ENCODE assay signal across 1 cellular context in genomic region chr12:132494294-132495164, GRCh38.
TF ChIP-seq lines count a peak whose summit lies in the region.

No MANE protein-coding gene starts in this region.

TF ChIP-seq in K562, 482 proteins besides CTCF, POLR2A, EP300 and RAD21 (continued from another document and continues in another):
- TF ChIP-seq, protein P1, sequence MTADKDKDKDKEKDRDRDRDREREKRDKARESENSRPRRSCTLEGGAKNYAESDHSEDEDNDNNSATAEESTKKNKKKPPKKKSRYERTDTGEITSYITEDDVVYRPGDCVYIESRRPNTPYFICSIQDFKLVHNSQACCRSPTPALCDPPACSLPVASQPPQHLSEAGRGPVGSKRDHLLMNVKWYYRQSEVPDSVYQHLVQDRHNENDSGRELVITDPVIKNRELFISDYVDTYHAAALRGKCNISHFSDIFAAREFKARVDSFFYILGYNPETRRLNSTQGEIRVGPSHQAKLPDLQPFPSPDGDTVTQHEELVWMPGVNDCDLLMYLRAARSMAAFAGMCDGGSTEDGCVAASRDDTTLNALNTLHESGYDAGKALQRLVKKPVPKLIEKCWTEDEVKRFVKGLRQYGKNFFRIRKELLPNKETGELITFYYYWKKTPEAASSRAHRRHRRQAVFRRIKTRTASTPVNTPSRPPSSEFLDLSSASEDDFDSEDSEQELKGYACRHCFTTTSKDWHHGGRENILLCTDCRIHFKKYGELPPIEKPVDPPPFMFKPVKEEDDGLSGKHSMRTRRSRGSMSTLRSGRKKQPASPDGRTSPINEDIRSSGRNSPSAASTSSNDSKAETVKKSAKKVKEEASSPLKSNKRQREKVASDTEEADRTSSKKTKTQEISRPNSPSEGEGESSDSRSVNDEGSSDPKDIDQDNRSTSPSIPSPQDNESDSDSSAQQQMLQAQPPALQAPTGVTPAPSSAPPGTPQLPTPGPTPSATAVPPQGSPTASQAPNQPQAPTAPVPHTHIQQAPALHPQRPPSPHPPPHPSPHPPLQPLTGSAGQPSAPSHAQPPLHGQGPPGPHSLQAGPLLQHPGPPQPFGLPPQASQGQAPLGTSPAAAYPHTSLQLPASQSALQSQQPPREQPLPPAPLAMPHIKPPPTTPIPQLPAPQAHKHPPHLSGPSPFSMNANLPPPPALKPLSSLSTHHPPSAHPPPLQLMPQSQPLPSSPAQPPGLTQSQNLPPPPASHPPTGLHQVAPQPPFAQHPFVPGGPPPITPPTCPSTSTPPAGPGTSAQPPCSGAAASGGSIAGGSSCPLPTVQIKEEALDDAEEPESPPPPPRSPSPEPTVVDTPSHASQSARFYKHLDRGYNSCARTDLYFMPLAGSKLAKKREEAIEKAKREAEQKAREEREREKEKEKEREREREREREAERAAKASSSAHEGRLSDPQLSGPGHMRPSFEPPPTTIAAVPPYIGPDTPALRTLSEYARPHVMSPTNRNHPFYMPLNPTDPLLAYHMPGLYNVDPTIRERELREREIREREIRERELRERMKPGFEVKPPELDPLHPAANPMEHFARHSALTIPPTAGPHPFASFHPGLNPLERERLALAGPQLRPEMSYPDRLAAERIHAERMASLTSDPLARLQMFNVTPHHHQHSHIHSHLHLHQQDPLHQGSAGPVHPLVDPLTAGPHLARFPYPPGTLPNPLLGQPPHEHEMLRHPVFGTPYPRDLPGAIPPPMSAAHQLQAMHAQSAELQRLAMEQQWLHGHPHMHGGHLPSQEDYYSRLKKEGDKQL (CRISPR knock-in tag; IDR thresholded peaks at IDR 0.05; ENCODE audit: borderline replicate concordance): no peak
- TF ChIP-seq TAL1 (IDR thresholded peaks at IDR 0.05) (peak; percentile 88), HDAC2 (IDR thresholded peaks at IDR 0.05) (no peak), CCNT2 (IDR thresholded peaks at IDR 0.05; ENCODE audit: borderline replicate concordance, extremely low read depth, insufficient read length, low read depth, low read length) (peak; percentile 20), SMARCB1 (IDR thresholded peaks at IDR 0.05; ENCODE audit: insufficient read length, low read depth) (no peak), CTBP1 (IDR thresholded peaks at IDR 0.05; ENCODE audit: borderline replicate concordance) (0 out of 2 replicates have a peak, but pooled peaks have one; percentile 24), POLR2B (IDR thresholded peaks at IDR 0.05; ENCODE audit: low read depth, partially characterized antibody) (no peak), NFIC (IDR thresholded peaks at IDR 0.05) (peak; percentile 78), NEUROD1 (IDR thresholded peaks at IDR 0.05; ENCODE audit: borderline replicate concordance, low read depth, low read length, partially characterized antibody) (peak; percentile 21), SMARCA5 (IDR thresholded peaks at IDR 0.05) (no peak), CREB5 (CRISPR knock-in tag; IDR thresholded peaks at IDR 0.05) (no peak), ZNF24 (IDR thresholded peaks at IDR 0.05) (no peak), CREM (IDR thresholded peaks at IDR 0.05; ENCODE audit: low read depth) (peak; percentile 36; the same call in 1 of the 2 replicates), SREBF2 (CRISPR knock-in tag; IDR thresholded peaks at IDR 0.05) (no peak), ETS1 (conservative IDR thresholded peaks at IDR 0.05; ENCODE audit: control insufficient read depth, low read depth, low read length) (0 out of 2 replicates have a peak, but pooled peaks have one; percentile 3), HNRNPL (IDR thresholded peaks at IDR 0.05; ENCODE audit: low read depth, low read length) (no peak), HIVEP1 (CRISPR knock-in tag; IDR thresholded peaks at IDR 0.05) (no peak), SRSF9 (IDR thresholded peaks at IDR 0.05; ENCODE audit: borderline replicate concordance, low read depth, low read length) (no peak), ZNF274 (IDR thresholded peaks at IDR 0.05; ENCODE audit: borderline replicate concordance, low read depth, low read length) (no peak), SMARCA4 (IDR thresholded peaks at IDR 0.05) (peak; percentile 76), MTA1 (IDR thresholded peaks at IDR 0.05; ENCODE audit: borderline replicate concordance) (no peak), STAT5A (IDR thresholded peaks at IDR 0.05; ENCODE audit: borderline replicate concordance, low read length) (peak; percentile 62; the same call in 1 of the 2 replicates), CBFA2T2 (conservative IDR thresholded peaks at IDR 0.05) (peak; percentile 85), KLF13 (tag; IDR thresholded peaks at IDR 0.05; ENCODE audit: borderline replicate concordance, low read depth) (peak; percentile 35; the same call in 1 of the 2 replicates), BACH1 (tag; IDR thresholded peaks at IDR 0.05) (no peak), ZFP1 (CRISPR knock-in tag; IDR thresholded peaks at IDR 0.05) (no peak), ZFX (CRISPR knock-in tag; IDR thresholded peaks at IDR 0.05) (peak; percentile 7), FUS (optimal IDR thresholded peaks at IDR 0.05; ENCODE audit: low read depth, low read length) (no peak), SIN3B (IDR thresholded peaks at IDR 0.05; ENCODE audit: low read depth) (no peak), SMAD4 (CRISPR knock-in tag; conservative IDR thresholded peaks at IDR 0.05) (0 out of 2 replicates have a peak, but pooled peaks have one; percentile 16), CEBPB (tag; IDR thresholded peaks at IDR 0.05) (no peak), BRF1 (IDR thresholded peaks at IDR 0.05; ENCODE audit: borderline replicate concordance, extremely low read depth, insufficient read length) (no peak), MTA3 (IDR thresholded peaks at IDR 0.05; ENCODE audit: borderline replicate concordance) (0 out of 2 replicates have a peak, but pooled peaks have one; percentile 44), TCFL5 (CRISPR knock-in tag; conservative IDR thresholded peaks at IDR 0.05) (no peak)
- TF ChIP-seq, protein P2, sequence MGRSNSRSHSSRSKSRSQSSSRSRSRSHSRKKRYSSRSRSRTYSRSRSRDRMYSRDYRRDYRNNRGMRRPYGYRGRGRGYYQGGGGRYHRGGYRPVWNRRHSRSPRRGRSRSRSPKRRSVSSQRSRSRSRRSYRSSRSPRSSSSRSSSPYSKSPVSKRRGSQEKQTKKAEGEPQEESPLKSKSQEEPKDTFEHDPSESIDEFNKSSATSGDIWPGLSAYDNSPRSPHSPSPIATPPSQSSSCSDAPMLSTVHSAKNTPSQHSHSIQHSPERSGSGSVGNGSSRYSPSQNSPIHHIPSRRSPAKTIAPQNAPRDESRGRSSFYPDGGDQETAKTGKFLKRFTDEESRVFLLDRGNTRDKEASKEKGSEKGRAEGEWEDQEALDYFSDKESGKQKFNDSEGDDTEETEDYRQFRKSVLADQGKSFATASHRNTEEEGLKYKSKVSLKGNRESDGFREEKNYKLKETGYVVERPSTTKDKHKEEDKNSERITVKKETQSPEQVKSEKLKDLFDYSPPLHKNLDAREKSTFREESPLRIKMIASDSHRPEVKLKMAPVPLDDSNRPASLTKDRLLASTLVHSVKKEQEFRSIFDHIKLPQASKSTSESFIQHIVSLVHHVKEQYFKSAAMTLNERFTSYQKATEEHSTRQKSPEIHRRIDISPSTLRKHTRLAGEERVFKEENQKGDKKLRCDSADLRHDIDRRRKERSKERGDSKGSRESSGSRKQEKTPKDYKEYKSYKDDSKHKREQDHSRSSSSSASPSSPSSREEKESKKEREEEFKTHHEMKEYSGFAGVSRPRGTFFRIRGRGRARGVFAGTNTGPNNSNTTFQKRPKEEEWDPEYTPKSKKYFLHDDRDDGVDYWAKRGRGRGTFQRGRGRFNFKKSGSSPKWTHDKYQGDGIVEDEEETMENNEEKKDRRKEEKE (IDR thresholded peaks at IDR 0.05; ENCODE audit: borderline replicate concordance in 1 of 2, control insufficient read depth in 1 of 2, low read depth in 2 of 2, low read length in 1 of 2): no peak
- TF ChIP-seq, protein P3, sequence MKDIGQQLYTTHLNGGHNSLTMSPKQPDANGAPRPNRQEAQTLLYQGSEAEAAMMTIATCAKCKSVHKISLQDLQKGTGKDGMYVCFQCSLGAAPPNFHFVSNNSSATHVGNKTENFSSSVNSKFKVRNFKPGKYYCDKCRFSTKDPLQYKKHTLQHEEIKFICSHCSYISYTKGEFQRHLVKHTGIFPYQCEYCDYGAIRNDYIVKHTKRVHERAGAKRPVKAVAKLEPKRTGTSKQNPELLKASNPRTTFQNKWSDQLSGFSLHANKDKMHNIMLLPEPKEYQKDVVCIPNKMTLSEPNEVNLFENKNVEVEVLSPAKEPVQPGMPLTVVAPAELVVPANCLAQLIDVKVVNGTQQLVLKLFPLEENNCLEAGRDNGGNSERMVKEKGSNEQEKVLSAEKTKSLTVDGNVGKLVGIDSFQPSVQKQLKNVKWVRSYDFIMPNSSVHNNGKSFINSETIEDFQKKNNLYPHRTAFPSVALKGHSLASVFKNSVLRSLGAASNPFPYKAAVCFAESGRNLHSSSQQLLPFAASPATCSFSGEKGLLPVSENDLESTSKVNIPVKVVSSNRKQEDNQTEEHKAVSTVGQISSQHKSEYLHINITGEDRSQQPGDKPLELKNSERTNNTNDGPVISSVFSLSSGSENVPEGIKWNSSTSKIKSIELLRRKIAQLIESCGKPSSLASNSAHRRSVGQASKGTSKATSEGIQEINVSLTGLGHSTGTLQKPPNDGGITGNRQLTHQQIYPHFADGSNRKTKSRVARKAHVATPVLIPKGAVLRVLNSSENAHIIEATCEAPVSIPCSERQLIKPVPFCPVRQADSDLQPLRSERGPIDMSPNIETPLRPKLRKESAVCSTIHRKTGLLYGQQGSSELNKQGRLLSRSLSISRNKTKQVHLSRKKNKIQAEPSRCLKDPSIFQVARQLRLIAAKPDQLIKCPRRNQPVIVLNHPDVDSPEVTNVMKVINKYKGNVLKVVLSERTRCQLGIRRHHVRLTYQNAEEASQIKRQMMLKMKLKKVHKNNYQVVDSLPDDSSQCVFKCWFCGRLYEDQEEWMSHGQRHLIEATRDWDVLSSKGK (CRISPR knock-in tag; IDR thresholded peaks at IDR 0.05): no peak
- TF ChIP-seq, protein P4, sequence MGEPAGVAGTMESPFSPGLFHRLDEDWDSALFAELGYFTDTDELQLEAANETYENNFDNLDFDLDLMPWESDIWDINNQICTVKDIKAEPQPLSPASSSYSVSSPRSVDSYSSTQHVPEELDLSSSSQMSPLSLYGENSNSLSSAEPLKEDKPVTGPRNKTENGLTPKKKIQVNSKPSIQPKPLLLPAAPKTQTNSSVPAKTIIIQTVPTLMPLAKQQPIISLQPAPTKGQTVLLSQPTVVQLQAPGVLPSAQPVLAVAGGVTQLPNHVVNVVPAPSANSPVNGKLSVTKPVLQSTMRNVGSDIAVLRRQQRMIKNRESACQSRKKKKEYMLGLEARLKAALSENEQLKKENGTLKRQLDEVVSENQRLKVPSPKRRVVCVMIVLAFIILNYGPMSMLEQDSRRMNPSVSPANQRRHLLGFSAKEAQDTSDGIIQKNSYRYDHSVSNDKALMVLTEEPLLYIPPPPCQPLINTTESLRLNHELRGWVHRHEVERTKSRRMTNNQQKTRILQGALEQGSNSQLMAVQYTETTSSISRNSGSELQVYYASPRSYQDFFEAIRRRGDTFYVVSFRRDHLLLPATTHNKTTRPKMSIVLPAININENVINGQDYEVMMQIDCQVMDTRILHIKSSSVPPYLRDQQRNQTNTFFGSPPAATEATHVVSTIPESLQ (CRISPR knock-in tag; IDR thresholded peaks at IDR 0.05): no peak
- TF ChIP-seq, protein P5, sequence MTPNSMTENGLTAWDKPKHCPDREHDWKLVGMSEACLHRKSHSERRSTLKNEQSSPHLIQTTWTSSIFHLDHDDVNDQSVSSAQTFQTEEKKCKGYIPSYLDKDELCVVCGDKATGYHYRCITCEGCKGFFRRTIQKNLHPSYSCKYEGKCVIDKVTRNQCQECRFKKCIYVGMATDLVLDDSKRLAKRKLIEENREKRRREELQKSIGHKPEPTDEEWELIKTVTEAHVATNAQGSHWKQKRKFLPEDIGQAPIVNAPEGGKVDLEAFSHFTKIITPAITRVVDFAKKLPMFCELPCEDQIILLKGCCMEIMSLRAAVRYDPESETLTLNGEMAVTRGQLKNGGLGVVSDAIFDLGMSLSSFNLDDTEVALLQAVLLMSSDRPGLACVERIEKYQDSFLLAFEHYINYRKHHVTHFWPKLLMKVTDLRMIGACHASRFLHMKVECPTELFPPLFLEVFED (CRISPR knock-in tag; conservative IDR thresholded peaks at IDR 0.05): no peak
- TF ChIP-seq, protein P6, sequence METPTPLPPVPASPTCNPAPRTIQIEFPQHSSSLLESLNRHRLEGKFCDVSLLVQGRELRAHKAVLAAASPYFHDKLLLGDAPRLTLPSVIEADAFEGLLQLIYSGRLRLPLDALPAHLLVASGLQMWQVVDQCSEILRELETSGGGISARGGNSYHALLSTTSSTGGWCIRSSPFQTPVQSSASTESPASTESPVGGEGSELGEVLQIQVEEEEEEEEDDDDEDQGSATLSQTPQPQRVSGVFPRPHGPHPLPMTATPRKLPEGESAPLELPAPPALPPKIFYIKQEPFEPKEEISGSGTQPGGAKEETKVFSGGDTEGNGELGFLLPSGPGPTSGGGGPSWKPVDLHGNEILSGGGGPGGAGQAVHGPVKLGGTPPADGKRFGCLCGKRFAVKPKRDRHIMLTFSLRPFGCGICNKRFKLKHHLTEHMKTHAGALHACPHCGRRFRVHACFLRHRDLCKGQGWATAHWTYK (CRISPR knock-in tag; IDR thresholded peaks at IDR 0.05): peak; percentile 61; the same call in 1 of the 2 replicates
- TF ChIP-seq, protein P7, sequence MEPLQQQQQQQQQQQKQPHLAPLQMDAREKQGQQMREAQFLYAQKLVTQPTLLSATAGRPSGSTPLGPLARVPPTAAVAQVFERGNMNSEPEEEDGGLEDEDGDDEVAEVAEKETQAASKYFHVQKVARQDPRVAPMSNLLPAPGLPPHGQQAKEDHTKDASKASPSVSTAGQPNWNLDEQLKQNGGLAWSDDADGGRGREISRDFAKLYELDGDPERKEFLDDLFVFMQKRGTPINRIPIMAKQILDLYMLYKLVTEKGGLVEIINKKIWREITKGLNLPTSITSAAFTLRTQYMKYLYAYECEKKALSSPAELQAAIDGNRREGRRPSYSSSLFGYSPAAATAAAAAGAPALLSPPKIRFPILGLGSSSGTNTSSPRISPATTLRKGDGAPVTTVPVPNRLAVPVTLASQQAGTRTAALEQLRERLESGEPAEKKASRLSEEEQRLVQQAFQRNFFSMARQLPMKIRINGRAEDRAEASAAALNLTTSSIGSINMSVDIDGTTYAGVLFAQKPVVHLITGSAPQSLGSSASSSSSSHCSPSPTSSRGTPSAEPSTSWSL (CRISPR knock-in tag; IDR thresholded peaks at IDR 0.05; ENCODE audit: borderline replicate concordance): no peak
